In the genomic region with DNA sequence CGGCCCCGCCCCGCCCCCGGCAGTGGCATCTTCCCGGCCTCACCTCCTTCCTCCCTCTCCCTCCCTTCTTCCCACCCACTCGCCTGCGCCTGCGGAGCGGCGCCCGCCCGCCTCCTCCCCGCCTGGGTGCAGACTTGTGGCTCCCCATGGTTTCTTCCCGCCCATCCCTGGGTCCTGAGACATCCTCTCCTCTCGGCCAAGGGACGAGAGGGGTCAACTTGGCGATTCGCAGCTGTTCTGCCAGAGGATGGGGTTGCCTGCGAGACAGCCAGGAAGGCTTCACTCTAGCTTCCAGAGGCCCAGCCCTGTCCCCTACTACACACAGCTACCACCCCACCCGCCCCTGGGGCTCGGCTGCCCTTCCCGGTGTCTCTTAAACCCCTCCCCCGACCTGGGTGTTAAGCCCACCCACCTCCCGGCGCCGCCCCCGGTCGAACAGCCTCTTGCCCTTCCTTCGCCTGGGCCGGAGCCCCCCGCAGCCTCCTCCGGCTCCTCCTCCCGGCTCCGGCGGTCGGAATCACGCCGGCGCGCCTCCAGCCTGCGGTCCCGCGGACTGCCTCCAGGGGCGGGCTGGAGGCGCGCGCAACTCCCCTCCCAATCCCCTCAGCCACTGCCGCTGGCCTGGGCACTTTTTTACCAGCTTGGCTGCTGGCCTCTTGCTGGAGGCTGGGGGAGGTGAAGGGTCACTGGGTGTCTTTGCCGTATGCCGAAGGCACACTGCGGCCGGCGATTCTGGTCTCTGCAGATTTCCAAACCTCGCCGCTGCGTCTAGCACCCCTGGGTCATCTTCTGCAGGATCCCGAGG, we compare ENCODE assay signal across 8 cellular contexts. TPM values are rescaled to one million over a fixed set of nuclear protein-coding genes. Genes with fewer than 3 reads are reported as not detected.
DNase-seq lines count a peak whose midpoint lies in the region; ATAC-seq and TF ChIP-seq lines count a peak whose summit lies in the region.

No MANE protein-coding gene starts in this region.

- H3K4me1 Mint-ChIP-seq in T-cell = peaks cover 53 to 58% (median 53%) of the 10 kb centered on the region in 3 donors

- DNase-seq in GM10248 (ENCODE audit: extremely low spot score) (peak; percentile 88), HFF-Myc (ENCODE audit: extremely low read depth, low read depth) (no peak), NCI-H1048 (lab: John Stamatoyannopoulos, UW) (peak; percentile 24), T-cell (peak; percentile 21 to 72 (median 58)), amniotic stem cell (lab: John Stamatoyannopoulos, UW) (peak; percentile 84), left ventricle myocardium inferior (peak; percentile 88), prostate gland (ENCODE audit: low spot score) (peak; percentile 76)

- no peaks in the 10 kb centered on the region for H3K27me3 Mint-ChIP-seq in T-cell

- peak; percentile 34 for TF ChIP-seq POLR2A in prostate gland (IDR thresholded peaks at IDR 0.05)

- H3K9me3 Mint-ChIP-seq in T-cell = no peaks in the 10 kb centered on the region

- POLR2A ChIA-PET in GM10248 (lab: Yijun Ruan, JAX) (interaction anchor here (0.6 to 2.8 kb wide), 3 partner anchors 13 to 155 kb away, joined by 4 to 13 read pairs (median 5); partner anchors contain the start of gene UBE2B), T-cell (lab: Charles Lee) (interaction anchor here in 1 of 2 donors (0.6 kb wide), 1 partner anchor 249 kb away, joined by 5 read pairs; no protein-coding TSS in a partner anchor)

- no peaks in the 10 kb centered on the region for H3K36me3 ChIP-seq in left ventricle myocardium inferior
- H3K36me3 ChIP-seq in prostate gland = no peaks in the 10 kb centered on the region
- H3K36me3 ChIP-seq in urinary bladder (ENCODE audit: insufficient read depth) = no peaks in the 10 kb centered on the region

- H3K4me1 ChIP-seq in left ventricle myocardium inferior (peaks cover 85% of the 10 kb centered on the region), prostate gland (replicated peaks) (peaks cover 4% of the 10 kb centered on the region), urinary bladder (ENCODE audit: insufficient read depth) (peaks cover 4% of the 10 kb centered on the region)

- peak overlapping the region; percentile 67 for H3K4me3 ChIP-seq in HFF-Myc (replicated peaks; ENCODE audit: low read depth, low read length)
- peak overlapping the region; percentile 95 for H3K4me3 ChIP-seq in left ventricle myocardium inferior
- peak overlapping the region; percentile 88 to 93 for H3K4me3 ChIP-seq in prostate gland
- H3K4me3 ChIP-seq in urinary bladder (ENCODE audit: low read depth, low read length) = peak overlapping the region; percentile 90

- peak; percentile 76 for TF ChIP-seq CTCF in GM10248 (IDR thresholded peaks at IDR 0.05; ENCODE audit: control extremely low read depth, extremely low read depth, low read depth, missing control alignments)
- peak; percentile 71 for TF ChIP-seq CTCF in HFF-Myc (IDR thresholded peaks at IDR 0.05; ENCODE audit: low read depth, low read length, missing control alignments)
- peak; percentile 81 for TF ChIP-seq CTCF in left ventricle myocardium inferior (IDR thresholded peaks at IDR 0.05; ENCODE audit: borderline replicate concordance)
- TF ChIP-seq CTCF in prostate gland (IDR thresholded peaks at IDR 0.05) = peak; percentile 76 to 95 (median 89)

- H3K27me3 ChIP-seq in left ventricle myocardium inferior (ENCODE audit: low read depth) (no peaks in the 10 kb centered on the region), prostate gland (replicated peaks; ENCODE audit: insufficient read depth) (no peaks in the 10 kb centered on the region)

- CTCF ChIA-PET in GM10248 (lab: Yijun Ruan, JAX) = interaction anchor here (0.8 to 8.7 kb wide), 27 partner anchors 10 to 333 kb away, joined by 3 to 143 read pairs (median 5); partner anchors contain the start of genes CDKN2AIPNL and UBE2B
- CTCF ChIA-PET in T-cell (lab: Charles Lee) = interaction anchor here (0.6 to 1.8 kb wide), 9 partner anchors 19 to 363 kb away, joined by 3 to 14 read pairs (median 3); no protein-coding TSS in a partner anchor

- peaks cover 5% of the 10 kb centered on the region for H3K36me3 Mint-ChIP-seq in T-cell

- WGBS in prostate gland = 1% methylated on average over 46 of the region's 57 CpGs
- WGBS in urinary bladder = 1% methylated on average over 57 of the region's 57 CpGs

- peak overlapping the region; percentile 89 to 92 for H3K27ac Mint-ChIP-seq in T-cell

- peak overlapping the region; percentile 87 to 99 (median 97) for H3K4me3 Mint-ChIP-seq in T-cell

- ATAC-seq in T-cell (replicated peaks in 1 of 4) = peak; percentile 29 to 38 (median 36)

- H3K9me3 ChIP-seq in left ventricle myocardium inferior (replicated peaks) (no peaks in the 10 kb centered on the region), prostate gland (no peaks in the 10 kb centered on the region)

- intact Hi-C loops in left ventricle myocardium inferior (cut with micrococcal nuclease) = no loop called here
- intact Hi-C loops in prostate gland (cut with DNase I) = loop anchor here (2.0 to 10.0 kb wide), 3 partner anchors 49 to 303 kb away; partner anchors contain the start of genes PPP2CA and UBE2B

- H3K27ac ChIP-seq in left ventricle myocardium inferior (replicated peaks) = peak overlapping the region; percentile 100
- peak overlapping the region; percentile 98 to 99 for H3K27ac ChIP-seq in prostate gland
- H3K27ac ChIP-seq in urinary bladder (ENCODE audit: low read depth) = peak overlapping the region; percentile 96

RNA-seq across cellular contexts. Expression of gene JADE2, which starts 1.9 kb away (rescaled TPM):
- total RNA-seq in T-cell (100 to 1,000 TPM; 163 to 263 (median 239) TPM), left ventricle myocardium inferior (26.3 TPM), prostate gland (10 to 100 TPM; 63.4 to 87.1 TPM), urinary bladder (8.9 TPM)
- polyA plus RNA-seq in urinary bladder = 41.2 TPM
